In genomic region chr4:184647391-184648101, GRCh38 we compare ENCODE assay signal across 8 cellular contexts. TPM values are rescaled to one million over a fixed set of nuclear protein-coding genes. Genes with fewer than 3 reads are reported as not detected.
DNase-seq lines count a peak whose midpoint lies in the region; ATAC-seq and TF ChIP-seq lines count a peak whose summit lies in the region.

No MANE protein-coding gene starts in this region.

- H3K27ac ChIP-seq in cardiac muscle cell, result peak overlapping the region; percentile 93
- peak overlapping the region; percentile 90 to 98 (median 94) for H3K27ac ChIP-seq in right lobe of liver
- H3K27ac ChIP-seq in uterus, result peak overlapping the region; percentile 91 to 92

- no peak for ATAC-seq in left ventricle myocardium superior
- no peak for ATAC-seq in right lobe of liver
- no peak for ATAC-seq in GM19351 (IDR thresholded peaks at IDR 0.05; ENCODE audit: unreplicated experiment)

- H3K36me3 ChIP-seq in cardiac muscle cell, result no peaks in the 10 kb centered on the region
- H3K36me3 ChIP-seq in right lobe of liver, result no peaks in the 10 kb centered on the region
- no peaks in the 10 kb centered on the region for H3K36me3 ChIP-seq in uterus

- H3K27me3 ChIP-seq in cardiac muscle cell, result no peaks in the 10 kb centered on the region
- H3K27me3 ChIP-seq in right lobe of liver, result no peaks in the 10 kb centered on the region
- H3K27me3 ChIP-seq in uterus, result no peaks in the 10 kb centered on the region

- intact Hi-C loops in left ventricle myocardium superior (cut with micrococcal nuclease), result no loop called here
- intact Hi-C loops in right lobe of liver (cut with DNase I), result no loop called here
- intact Hi-C loops in uterus (cut with DNase I; ENCODE audit: low total_unique reads), result no loop called here
- intact Hi-C loops in posterior cingulate gyrus (cut with DNase I), result loop anchor here (5.0 kb wide), 3 partner anchors 110 to 385 kb away; partner anchors contain the start of gene IRF2

- peaks cover 21% of the 10 kb centered on the region for H3K4me1 ChIP-seq in cardiac muscle cell (ENCODE audit: low read depth)
- H3K4me1 ChIP-seq in right lobe of liver, result peaks cover 0 to 42% (median 17%) of the 10 kb centered on the region in 4 donors
- peaks cover 0 to 8% of the 10 kb centered on the region in 2 donors for H3K4me1 ChIP-seq in uterus

- DNase-seq in cardiac muscle cell (ENCODE audit: low read depth in 1 of 2, low spot score in 1 of 2) (peak in 1 of 2 donors; percentile 27), left ventricle myocardium superior (no peak), astrocyte of the hippocampus (ENCODE audit: low read depth, low spot score) (peak; percentile 25), right lobe of liver (no peak), uterus (no peak), posterior cingulate gyrus (no peak), retina (no peak)

- 20% methylated on average over 10 of the region's 10 CpGs for WGBS in right lobe of liver (ENCODE audit: insufficient coverage, low coverage, low lambda C conversion rate, missing lambda C conversion rate)

- H3K4me3 ChIP-seq in cardiac muscle cell (peak overlapping the region; percentile 97), right lobe of liver (peak overlapping the region; percentile 74 to 90 (median 76)), uterus (peak overlapping the region; percentile 66 to 92)

- TF ChIP-seq POLR2A in right lobe of liver (IDR thresholded peaks at IDR 0.05) (no peak), uterus (IDR thresholded peaks at IDR 0.05) (no peak)

- no peak for TF ChIP-seq CTCF in cardiac muscle cell (IDR thresholded peaks at IDR 0.05; ENCODE audit: low read depth, low read length)
- TF ChIP-seq CTCF in right lobe of liver (IDR thresholded peaks at IDR 0.05), result no peak
- no peak for TF ChIP-seq CTCF in uterus (IDR thresholded peaks at IDR 0.05)

- H3K9me3 ChIP-seq in cardiac muscle cell (ENCODE audit: low read depth), result no peaks in the 10 kb centered on the region
- no peaks in the 10 kb centered on the region for H3K9me3 ChIP-seq in right lobe of liver
- no peaks in the 10 kb centered on the region for H3K9me3 ChIP-seq in uterus

RNA-seq across cellular contexts. Expression of gene CASP3, which starts 1.7 kb away (rescaled TPM):
- total RNA-seq in cardiac muscle cell, result 28.7 and 30.7 TPM in 2 replicates
- polyA plus RNA-seq in cardiac muscle cell, result 50.1 and 60.6 TPM in 2 replicates
- total RNA-seq in left ventricle myocardium superior, result 11.3 TPM
- total RNA-seq in right lobe of liver, result 10 to 100 TPM in 5 of 6 experiments, 1 to 10 TPM in 1; 9.6 to 19.6 (median 13.2) TPM
- 10 to 100 TPM; 10.6 to 47.0 (median 17.6) TPM for total RNA-seq in uterus

RNA-seq across cellular contexts. Expression of gene PRIMPOL, which starts 2.0 kb away (rescaled TPM):
- total RNA-seq in cardiac muscle cell (16.5 and 30.1 TPM in 2 replicates), left ventricle myocardium superior (11.4 TPM), right lobe of liver (1 to 10 TPM; 4.0 to 8.7 (median 5.7) TPM), uterus (10 to 100 TPM; 25.1 to 43.5 (median 34.1) TPM)
- polyA plus RNA-seq in cardiac muscle cell, result 18.5 and 24.7 TPM in 2 replicates
